In the genomic region with DNA sequence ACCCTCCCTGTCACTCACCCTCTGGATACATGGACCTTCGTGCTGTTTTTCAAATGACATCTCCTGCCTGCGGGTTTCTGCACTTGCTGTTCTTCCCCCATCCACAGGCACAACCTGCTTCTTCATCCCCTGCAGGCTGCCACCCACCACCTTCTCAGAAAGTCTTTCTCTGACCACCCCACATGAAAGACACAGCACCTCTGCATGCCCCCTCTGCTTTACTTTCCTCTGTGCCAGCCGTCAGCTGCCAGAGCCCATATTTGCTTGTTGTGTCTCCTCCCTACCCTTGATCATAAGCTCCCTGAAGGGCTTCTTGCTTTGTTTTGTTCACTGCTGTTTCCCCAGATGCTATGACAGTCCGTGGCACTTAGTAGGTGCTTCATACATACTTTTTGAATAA, we compare ENCODE assay signal across 20 cellular contexts. TPM values are rescaled to one million over a fixed set of nuclear protein-coding genes. Genes with fewer than 3 reads are reported as not detected.
DNase-seq lines count a peak whose midpoint lies in the region; ATAC-seq and TF ChIP-seq lines count a peak whose summit lies in the region.
"Had no signal": no experiment of that assay in that cellular context is flagged by ENCODE, and none has a peak within 500 bp of the region (broad histone marks: within the 10 kb centered on the region; RNA-seq: fewer than 3 reads in every experiment).

No MANE protein-coding gene starts in this region.

- no peak overlapping the region for H3K9ac ChIP-seq in mammary epithelial cell (ENCODE audit: insufficient read depth, low read length)

- no peak overlapping the region for H3K4me2 ChIP-seq in mammary epithelial cell (ENCODE audit: insufficient read depth, low read depth, low read length)

- H3K9me3 ChIP-seq in mammary epithelial cell (replicated peaks; ENCODE audit: insufficient read depth, low read length) (no peaks in the 10 kb centered on the region), stomach (no peaks in the 10 kb centered on the region)
- H3K9me3 ChIP-seq: ascending aorta, testis had no signal

- peaks cover 36% of the 10 kb centered on the region for H3K36me3 Mint-ChIP-seq in MCF 10A (ENCODE audit: insufficient read depth, unreplicated experiment)
- H3K36me3 Mint-ChIP-seq in effector memory CD8-positive, alpha-beta T cell (ENCODE audit: insufficient read depth): no peaks in the 10 kb centered on the region

- 69% methylated on average over 4 of the region's 4 CpGs for WGBS in mammary epithelial cell (ENCODE audit: low coverage, missing lambda C conversion rate)
- 50 to 74% (median 61%) methylated on average over 4 of the region's 4 CpGs for WGBS in stomach, 5 donors

- TF ChIP-seq EP300 in stomach (IDR thresholded peaks at IDR 0.05): no peak

- no peak for ATAC-seq in effector memory CD8-positive, alpha-beta T cell (replicated peaks)
- ATAC-seq in GM18868 (IDR thresholded peaks at IDR 0.05; ENCODE audit: unreplicated experiment) (no peak), GM21526 (IDR thresholded peaks at IDR 0.05; ENCODE audit: low FRiP score, unreplicated experiment) (no peak)
- ATAC-seq: GM12878 had no signal

- H3K79me2 ChIP-seq in mammary epithelial cell (ENCODE audit: insufficient read depth, low read length): no peaks in the 10 kb centered on the region

- TF ChIP-seq CTCF in MCF 10A (IDR thresholded peaks at IDR 0.05; ENCODE audit: unreplicated experiment) (no peak), mammary epithelial cell (conservative IDR thresholded peaks at IDR 0.05 in 1 of 2, IDR thresholded peaks at IDR 0.05 in 1 of 2; ENCODE audit: extremely low read depth in 1 of 2, insufficient read depth in 1 of 2, low read depth in 1 of 2, low read length in 2 of 2) (no peak), VCaP (conservative IDR thresholded peaks at IDR 0.05) (no peak), stomach (IDR thresholded peaks at IDR 0.05) (no peak)

- TF ChIP-seq POLR2A in stomach (IDR thresholded peaks at IDR 0.05): no peak

- no peak overlapping the region for H2AFZ ChIP-seq in mammary epithelial cell (ENCODE audit: low read depth, low read length)

- no peak overlapping the region for H3K4me3 Mint-ChIP-seq in MCF 10A (ENCODE audit: unreplicated experiment)
- no peak overlapping the region for H3K4me3 Mint-ChIP-seq in effector memory CD8-positive, alpha-beta T cell

- no peaks in the 10 kb centered on the region for H3K27me3 Mint-ChIP-seq in MCF 10A (ENCODE audit: insufficient read depth, unreplicated experiment)
- H3K27me3 Mint-ChIP-seq in effector memory CD8-positive, alpha-beta T cell: no peaks in the 10 kb centered on the region
- H3K27me3 Mint-ChIP-seq: IgD-negative memory B cell had no signal

- H4K20me1 ChIP-seq in mammary epithelial cell (ENCODE audit: insufficient read depth, low read length): no peaks in the 10 kb centered on the region

- H3K27me3 ChIP-seq in mammary epithelial cell (ENCODE audit: insufficient read depth, low read length) (no peaks in the 10 kb centered on the region), stomach (no peaks in the 10 kb centered on the region)
- H3K27me3 ChIP-seq: ascending aorta, testis had no signal

- CTCF ChIA-PET in MCF 10A (lab: Yijun Ruan, JAX): interaction anchor here (0.6 to 1.6 kb wide), 2 partner anchors 12 to 299 kb away, joined by 3 to 5 read pairs; no protein-coding TSS in a partner anchor
- CTCF ChIA-PET in mammary epithelial cell (lab: Charles Lee; ENCODE audit: low non-redundant PET): no interaction called here

- H3K9me3 Mint-ChIP-seq in MCF 10A (ENCODE audit: unreplicated experiment): no peaks in the 10 kb centered on the region
- H3K9me3 Mint-ChIP-seq in effector memory CD8-positive, alpha-beta T cell: no peaks in the 10 kb centered on the region
- H3K9me3 Mint-ChIP-seq: activated T-helper 1 cell treated with anti-CD3 and anti-CD28 coated beads, Interleukin-12 subunit alpha, Interleukin-12 subunit beta, Interleukin-2, Interleukin-4 antibody, amounts not matched to agents 30 ng/mL and 10 ng/mL and 1 ng/mL, durations not matched to agents 14 hours and 24 hours and 36 hours; IgD-negative memory B cell had no signal

- H3K27ac Mint-ChIP-seq in MCF 10A (ENCODE audit: low read depth, unreplicated experiment): peak overlapping the region; percentile 90
- H3K27ac Mint-ChIP-seq in effector memory CD8-positive, alpha-beta T cell: peak overlapping the region; percentile 11 to 14

- BruUV-seq in MCF 10A (replicated peaks; lab: Mats Ljungman, UMichigan) (no TSS peak), mammary epithelial cell (replicated peaks; lab: Mats Ljungman, UMichigan) (no TSS peak)

- in situ Hi-C loops in mammary epithelial cell (cut with MboI; ENCODE audit: low sequenced_read_pairs in 2 of 2): no loop called here

- POLR2A ChIA-PET in MCF 10A (lab: Yijun Ruan, JAX): no interaction called here

- H3K4me3 ChIP-seq in mammary epithelial cell (replicated peaks in 1 of 3; ENCODE audit: insufficient read depth in 1 of 3, low read depth in 2 of 3, low read length in 3 of 3) (no peak overlapping the region), stomach (no peak overlapping the region)
- H3K4me3 ChIP-seq: ascending aorta, GM12878, testis had no signal

- DNase-seq in MCF 10A (ENCODE audit: unreplicated experiment) (no peak), mammary epithelial cell (no peak), stomach (no peak), NCI-H748 (lab: John Stamatoyannopoulos, UW; ENCODE audit: unreplicated experiment) (no peak)
- no peak for DNase-seq in effector memory CD8-positive, alpha-beta T cell
- DNase-seq: foreskin melanocyte; GDM1; kidney glomerular epithelial cell; NCI-H524 treated with DMSO at 0.1 percent for 48 hours; SIG-M5; stimulated activated CD4-positive, alpha-beta T cell treated with anti-CD3 and anti-CD28 coated beads, Interleukin-2, amount 100 ng/mL, for 24 hours; T-helper 9 cell; testis had no signal

- peaks cover 17% of the 10 kb centered on the region for H3K4me1 ChIP-seq in mammary epithelial cell (ENCODE audit: insufficient read depth, low read length)
- peaks cover 15 to 36% (median 25%) of the 10 kb centered on the region in 4 donors for H3K4me1 ChIP-seq in stomach

- H3K27ac ChIP-seq in mammary epithelial cell (ENCODE audit: insufficient read depth, low read depth, low read length): no peak overlapping the region
- H3K27ac ChIP-seq in VCaP: peak overlapping the region; percentile 74
- H3K27ac ChIP-seq in stomach: peak overlapping the region in 3 of 5 donors; percentile 13 to 84 (median 74)
- H3K27ac ChIP-seq: ascending aorta had no signal

- H3K4me1 Mint-ChIP-seq in MCF 10A (ENCODE audit: insufficient read depth, unreplicated experiment): peaks cover 25% of the 10 kb centered on the region
- H3K4me1 Mint-ChIP-seq in effector memory CD8-positive, alpha-beta T cell (ENCODE audit: low read depth in 2 of 2): peaks cover 21 to 23% of the 10 kb centered on the region in 2 donors

- H3K36me3 ChIP-seq in mammary epithelial cell (ENCODE audit: insufficient read depth, low read length) (no peaks in the 10 kb centered on the region), stomach (peaks cover 11 to 41% (median 28%) of the 10 kb centered on the region in 4 donors)
- H3K36me3 ChIP-seq: ascending aorta had no signal

- intact Hi-C loops in MCF 10A (cut with micrococcal nuclease) (no loop called here), mammary epithelial cell (cut with micrococcal nuclease) (no loop called here), stomach (cut with DNase I; ENCODE audit: low total_unique reads) (loop anchor here (10.0 kb wide), 1 partner anchor 61 kb away; no protein-coding TSS in a partner anchor)

- dilution Hi-C loops in mammary epithelial cell (cut with HindIII; ENCODE audit: low sequenced_read_pairs): no loop called here

RNA-seq across cellular contexts. Expression of gene MYO5C, which starts 32.0 kb away (rescaled TPM):
- 25.7 and 29.4 TPM in 2 replicates for total RNA-seq in MCF 10A (2022)
- 1 to 10 TPM; 2.4 to 2.5 TPM for total RNA-seq in mammary epithelial cell
- polyA plus RNA-seq in mammary epithelial cell: 1.2 TPM
- 7.8 TPM for polyA minus RNA-seq in mammary epithelial cell
- total RNA-seq in stomach: 100 to 1,000 TPM in 1 of 5 donors, 10 to 100 TPM in 4; 22.8 to 148 (median 64.3) TPM
- polyA plus RNA-seq in stomach: 1 to 10 TPM; 4.3 to 9.0 (median 5.8) TPM
